11 cellular contexts compared by ENCODE assay signal in genomic region chr14:77590845-77591506, GRCh38. TPM values are rescaled to one million over a fixed set of nuclear protein-coding genes. Genes with fewer than 3 reads are reported as not detected.
DNase-seq lines count a peak whose midpoint lies in the region; ATAC-seq lines count a peak whose summit lies in the region.
"Had no signal": no experiment of that assay in that cellular context is flagged by ENCODE, and none has a peak within 500 bp of the region (broad histone marks: within the 10 kb centered on the region; RNA-seq: fewer than 3 reads in every experiment).

No MANE protein-coding gene starts in this region.

- no peaks in the 10 kb centered on the region for H3K27me3 Mint-ChIP-seq in activated CD4-positive, alpha-beta T cell treated with anti-CD3 and anti-CD28 coated beads for 36 hours
- no peaks in the 10 kb centered on the region for H3K27me3 Mint-ChIP-seq in effector memory CD8-positive, alpha-beta T cell
- no peaks in the 10 kb centered on the region for H3K27me3 Mint-ChIP-seq in stimulated activated naive CD8-positive, alpha-beta T cell treated with anti-CD3 and anti-CD28 coated beads, Interleukin-15, Interleukin-2, amounts not matched to agents 100 ng/mL and 50 ng/mL, for 24 hours

- intact Hi-C loops in activated CD4-positive, alpha-beta T cell treated with anti-CD3 and anti-CD28 coated beads for 36 hours (cut with DNase I, micrococcal nuclease): no loop called here

- H3K4me1 Mint-ChIP-seq in activated CD4-positive, alpha-beta T cell treated with anti-CD3 and anti-CD28 coated beads for 36 hours: peaks cover 54% of the 10 kb centered on the region
- H3K4me1 Mint-ChIP-seq in effector memory CD8-positive, alpha-beta T cell (ENCODE audit: low read depth in 2 of 2): peaks cover 34 to 47% of the 10 kb centered on the region in 2 donors
- H3K4me1 Mint-ChIP-seq in stimulated activated naive CD8-positive, alpha-beta T cell treated with anti-CD3 and anti-CD28 coated beads, Interleukin-15, Interleukin-2, amounts not matched to agents 100 ng/mL and 50 ng/mL, for 24 hours (ENCODE audit: low read depth): peaks cover 66% of the 10 kb centered on the region

- no peak overlapping the region for H3K4me3 Mint-ChIP-seq in activated CD4-positive, alpha-beta T cell treated with anti-CD3 and anti-CD28 coated beads for 36 hours
- H3K4me3 Mint-ChIP-seq in effector memory CD8-positive, alpha-beta T cell: no peak overlapping the region
- H3K4me3 Mint-ChIP-seq in stimulated activated naive CD8-positive, alpha-beta T cell treated with anti-CD3 and anti-CD28 coated beads, Interleukin-15, Interleukin-2, amounts not matched to agents 100 ng/mL and 50 ng/mL, for 24 hours: no peak overlapping the region
- H3K4me3 Mint-ChIP-seq: H9, WTC11 had no signal

- ATAC-seq in activated CD4-positive, alpha-beta T cell treated with anti-CD3 and anti-CD28 coated beads for 36 hours: peak; percentile 40
- ATAC-seq in effector memory CD8-positive, alpha-beta T cell (replicated peaks): no peak
- ATAC-seq in HG02970 (IDR thresholded peaks at IDR 0.05; ENCODE audit: low FRiP score, unreplicated experiment): no peak
- ATAC-seq: WTC11 had no signal

- POLR2A ChIA-PET in activated CD4-positive, alpha-beta T cell treated with anti-CD3 and anti-CD28 coated beads for 36 hours (lab: Charles Lee): no interaction called here

- H3K9me3 Mint-ChIP-seq in activated CD4-positive, alpha-beta T cell treated with anti-CD3 and anti-CD28 coated beads for 36 hours (ENCODE audit: low read depth): no peaks in the 10 kb centered on the region
- H3K9me3 Mint-ChIP-seq in effector memory CD8-positive, alpha-beta T cell: no peaks in the 10 kb centered on the region
- H3K9me3 Mint-ChIP-seq in stimulated activated naive CD8-positive, alpha-beta T cell treated with anti-CD3 and anti-CD28 coated beads, Interleukin-15, Interleukin-2, amounts not matched to agents 100 ng/mL and 50 ng/mL, for 24 hours: no peaks in the 10 kb centered on the region
- H3K9me3 Mint-ChIP-seq: H9, WTC11 had no signal

- CTCF ChIA-PET in activated CD4-positive, alpha-beta T cell treated with anti-CD3 and anti-CD28 coated beads for 36 hours (lab: Charles Lee): no interaction called here

- peaks cover 28% of the 10 kb centered on the region for H3K36me3 Mint-ChIP-seq in activated CD4-positive, alpha-beta T cell treated with anti-CD3 and anti-CD28 coated beads for 36 hours (ENCODE audit: low read depth)
- H3K36me3 Mint-ChIP-seq in effector memory CD8-positive, alpha-beta T cell (ENCODE audit: insufficient read depth): peaks cover 14% of the 10 kb centered on the region
- H3K36me3 Mint-ChIP-seq in stimulated activated naive CD8-positive, alpha-beta T cell treated with anti-CD3 and anti-CD28 coated beads, Interleukin-15, Interleukin-2, amounts not matched to agents 100 ng/mL and 50 ng/mL, for 24 hours (ENCODE audit: low read depth): peaks cover 33% of the 10 kb centered on the region

- DNase-seq in activated CD4-positive, alpha-beta T cell treated with anti-CD3 and anti-CD28 coated beads for 36 hours: no peak
- no peak for DNase-seq in activated CD4-positive, alpha-beta T cell treated with anti-CD3 and anti-CD28 coated beads, Interleukin-2, amount 50 U/mL, for 48 hours
- DNase-seq in NOMO-1 treated with dmso at 0.1 percent for 144 hours (lab: John Stamatoyannopoulos, UW; ENCODE audit: unreplicated experiment) (peak; percentile 9), dedifferentiated amniotic fluid mesenchymal stem cell (ENCODE audit: extremely low spot score) (no peak), NCI-H2107 treated with DMSO at 0.1 percent for 48 hours (lab: John Stamatoyannopoulos, UW; ENCODE audit: unreplicated experiment) (no peak)
- no peak for DNase-seq in effector memory CD8-positive, alpha-beta T cell
- DNase-seq: aorta, H9 had no signal

- H3K27ac Mint-ChIP-seq in activated CD4-positive, alpha-beta T cell treated with anti-CD3 and anti-CD28 coated beads for 36 hours: no peak overlapping the region
- H3K27ac Mint-ChIP-seq in effector memory CD8-positive, alpha-beta T cell: peak overlapping the region; percentile 28 to 78
- peak overlapping the region; percentile 24 for H3K27ac Mint-ChIP-seq in stimulated activated naive CD8-positive, alpha-beta T cell treated with anti-CD3 and anti-CD28 coated beads, Interleukin-15, Interleukin-2, amounts not matched to agents 100 ng/mL and 50 ng/mL, for 24 hours
- H3K27ac Mint-ChIP-seq: H9, WTC11 had no signal

RNA-seq across cellular contexts. Expression of gene SPTLC2, which starts 25.5 kb away (rescaled TPM):
- 10 to 100 TPM; 16.8 to 24.6 TPM for total RNA-seq in activated CD4-positive, alpha-beta T cell treated with anti-CD3 and anti-CD28 coated beads for 36 hours
